Comparison of ENCODE assay signal across 8 cellular contexts in genomic region chr3:10344147-10344943, GRCh38.
DNase-seq lines count a peak whose midpoint lies in the region; ATAC-seq and TF ChIP-seq lines count a peak whose summit lies in the region.

No MANE protein-coding gene starts in this region.

- H3K4me1 ChIP-seq in HEK293 (ENCODE audit: control insufficient read depth, insufficient read depth, low read length): no peaks in the 10 kb centered on the region

- H3K36me3 ChIP-seq in HEK293 (ENCODE audit: control insufficient read depth in 2 of 2, insufficient read depth in 1 of 2, low read length in 2 of 2): no peaks in the 10 kb centered on the region

- DNase-seq in CD1c-positive myeloid dendritic cell (ENCODE audit: extremely low spot score) (peak; percentile 63), T follicular helper cell (ENCODE audit: low read depth) (peak; percentile 36), amniotic stem cell (lab: John Stamatoyannopoulos, UW) (peak; percentile 13), hepatic stellate cell (ENCODE audit: low spot score) (peak; percentile 72)
- peak; percentile 12 to 26 for DNase-seq in stimulated activated CD4-positive, alpha-beta T cell treated with anti-CD3 and anti-CD28 coated beads, Interleukin-15, amount 100 ng/mL, for 48 hours (ENCODE audit: low read depth in 2 of 2)

- no peaks in the 10 kb centered on the region for H3K9me3 ChIP-seq in HEK293 (ENCODE audit: control insufficient read depth, insufficient read depth, low read depth, low read length)

- POLR2A ChIA-PET in HEK293 (lab: Yijun Ruan, JAX): no interaction called here

- ATAC-seq in HG03469 (IDR thresholded peaks at IDR 0.05; ENCODE audit: unreplicated experiment) (no peak), GM18517 (IDR thresholded peaks at IDR 0.05; ENCODE audit: unreplicated experiment) (no peak)

- TF ChIP-seq CTCF in HEK293 (tag by site-specific recombination; IDR thresholded peaks at IDR 0.05): peak; percentile 84

- no peak overlapping the region for H3K4me3 ChIP-seq in HEK293 (ENCODE audit: low read depth, low read length)

- CTCF ChIA-PET in HEK293 (lab: Yijun Ruan, JAX): interaction anchor here (0.6 to 2.2 kb wide), 18 partner anchors 9 to 412 kb away, joined by 3 to 31 read pairs (median 4); no protein-coding TSS in a partner anchor

- H3K27ac ChIP-seq in HEK293 (ENCODE audit: extremely low read depth, low read depth, low read length): no peak overlapping the region

TF ChIP-seq in HEK293, 187 proteins besides CTCF, POLR2A, EP300 and RAD21:
- no peak for TF ChIP-seq ZNF510 (tag by site-specific recombination; IDR thresholded peaks at IDR 0.05; ENCODE audit: insufficient replicate concordance)
- TF ChIP-seq ZEB2 (tag by site-specific recombination; IDR thresholded peaks at IDR 0.05): no peak
- TF ChIP-seq, protein P1, sequence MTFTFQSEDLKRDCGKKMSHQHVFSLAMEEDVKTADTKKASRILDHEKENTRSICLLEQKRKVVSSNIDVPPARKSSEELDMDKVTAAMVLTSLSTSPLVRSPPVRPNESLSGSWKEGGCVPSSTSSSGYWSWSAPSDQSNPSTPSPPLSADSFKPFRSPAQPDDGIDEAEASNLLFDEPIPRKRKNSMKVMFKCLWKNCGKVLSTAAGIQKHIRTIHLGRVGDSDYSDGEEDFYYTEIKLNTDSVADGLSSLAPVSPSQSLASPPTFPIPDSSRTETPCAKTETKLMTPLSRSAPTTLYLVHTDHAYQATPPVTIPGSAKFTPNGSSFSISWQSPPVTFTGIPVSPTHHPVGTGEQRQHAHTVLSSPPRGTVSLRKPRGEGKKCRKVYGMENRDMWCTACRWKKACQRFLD (tag by site-specific recombination; IDR thresholded peaks at IDR 0.05): no peak
- TF ChIP-seq ZNF350 (tag by site-specific recombination; IDR thresholded peaks at IDR 0.05): no peak
- TF ChIP-seq ZNF660 (tag by site-specific recombination; IDR thresholded peaks at IDR 0.05): no peak
- TF ChIP-seq SCRT2 (tag by site-specific recombination; IDR thresholded peaks at IDR 0.05): no peak
- TF ChIP-seq ZNF302 (tag by site-specific recombination; IDR thresholded peaks at IDR 0.05; ENCODE audit: low read depth): no peak
- TF ChIP-seq ZNF654 (tag by site-specific recombination; IDR thresholded peaks at IDR 0.05; ENCODE audit: low read depth): peak; percentile 77
- TF ChIP-seq ZNF530 (tag by site-specific recombination; IDR thresholded peaks at IDR 0.05; ENCODE audit: low read depth): no peak
- no peak for TF ChIP-seq ZNF311 (tag by site-specific recombination; IDR thresholded peaks at IDR 0.05; ENCODE audit: borderline replicate concordance)
- no peak for TF ChIP-seq ZBTB17 (tag by site-specific recombination; IDR thresholded peaks at IDR 0.05)
- TF ChIP-seq ZNF48 (tag by site-specific recombination; IDR thresholded peaks at IDR 0.05): no peak
- no peak for TF ChIP-seq ZBTB20 (tag by site-specific recombination; IDR thresholded peaks at IDR 0.05)
- TF ChIP-seq ZBTB1 (tag by site-specific recombination; IDR thresholded peaks at IDR 0.05): no peak
- TF ChIP-seq, protein P2, sequence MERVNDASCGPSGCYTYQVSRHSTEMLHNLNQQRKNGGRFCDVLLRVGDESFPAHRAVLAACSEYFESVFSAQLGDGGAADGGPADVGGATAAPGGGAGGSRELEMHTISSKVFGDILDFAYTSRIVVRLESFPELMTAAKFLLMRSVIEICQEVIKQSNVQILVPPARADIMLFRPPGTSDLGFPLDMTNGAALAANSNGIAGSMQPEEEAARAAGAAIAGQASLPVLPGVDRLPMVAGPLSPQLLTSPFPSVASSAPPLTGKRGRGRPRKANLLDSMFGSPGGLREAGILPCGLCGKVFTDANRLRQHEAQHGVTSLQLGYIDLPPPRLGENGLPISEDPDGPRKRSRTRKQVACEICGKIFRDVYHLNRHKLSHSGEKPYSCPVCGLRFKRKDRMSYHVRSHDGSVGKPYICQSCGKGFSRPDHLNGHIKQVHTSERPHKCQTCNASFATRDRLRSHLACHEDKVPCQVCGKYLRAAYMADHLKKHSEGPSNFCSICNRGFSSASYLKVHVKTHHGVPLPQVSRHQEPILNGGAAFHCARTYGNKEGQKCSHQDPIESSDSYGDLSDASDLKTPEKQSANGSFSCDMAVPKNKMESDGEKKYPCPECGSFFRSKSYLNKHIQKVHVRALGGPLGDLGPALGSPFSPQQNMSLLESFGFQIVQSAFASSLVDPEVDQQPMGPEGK (tag by site-specific recombination; IDR thresholded peaks at IDR 0.05): peak; percentile 63
- no peak for TF ChIP-seq ZNF600 (tag by site-specific recombination; IDR thresholded peaks at IDR 0.05)
- no peak for TF ChIP-seq FEZF1 (tag by site-specific recombination; IDR thresholded peaks at IDR 0.05)
- peak; percentile 25; the same call in 1 of the 2 replicates for TF ChIP-seq ZNF501 (tag by site-specific recombination; IDR thresholded peaks at IDR 0.05)
- no peak for TF ChIP-seq ZNF10 (tag by site-specific recombination; IDR thresholded peaks at IDR 0.05)
- no peak for TF ChIP-seq ZNF394 (tag by site-specific recombination; IDR thresholded peaks at IDR 0.05; ENCODE audit: borderline replicate concordance)
- peak; percentile 45; the same call in 1 of the 2 replicates for TF ChIP-seq ZNF2 (tag by site-specific recombination; IDR thresholded peaks at IDR 0.05)
- TF ChIP-seq, protein P3, sequence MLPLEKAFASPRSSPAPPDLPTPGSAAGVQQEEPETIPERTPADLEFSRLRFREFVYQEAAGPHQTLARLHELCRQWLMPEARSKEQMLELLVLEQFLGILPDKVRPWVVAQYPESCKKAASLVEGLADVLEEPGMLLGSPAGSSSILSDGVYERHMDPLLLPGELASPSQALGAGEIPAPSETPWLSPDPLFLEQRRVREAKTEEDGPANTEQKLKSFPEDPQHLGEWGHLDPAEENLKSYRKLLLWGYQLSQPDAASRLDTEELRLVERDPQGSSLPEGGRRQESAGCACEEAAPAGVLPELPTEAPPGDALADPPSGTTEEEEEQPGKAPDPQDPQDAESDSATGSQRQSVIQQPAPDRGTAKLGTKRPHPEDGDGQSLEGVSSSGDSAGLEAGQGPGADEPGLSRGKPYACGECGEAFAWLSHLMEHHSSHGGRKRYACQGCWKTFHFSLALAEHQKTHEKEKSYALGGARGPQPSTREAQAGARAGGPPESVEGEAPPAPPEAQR (tag by site-specific recombination; IDR thresholded peaks at IDR 0.05): no peak
- peak; percentile 11; the same call in 1 of the 2 replicates for TF ChIP-seq GLIS1 (tag by site-specific recombination; IDR thresholded peaks at IDR 0.05)
- TF ChIP-seq SP3 (tag by site-specific recombination; IDR thresholded peaks at IDR 0.05): no peak
- no peak for TF ChIP-seq ZNF184 (tag by site-specific recombination; IDR thresholded peaks at IDR 0.05)
- TF ChIP-seq ZNF114 (tag by site-specific recombination; IDR thresholded peaks at IDR 0.05): no peak
- TF ChIP-seq ZNF121 (tag by site-specific recombination; IDR thresholded peaks at IDR 0.05): no peak

Comparison
In these comparisons a context has a peak if more than half of its experiments do, and no peak if none do; other contexts are left out.
1. DNase-seq: peak in every context shown above with its lines; median percentile 72 in hepatic stellate cell; 63 in CD1c-positive myeloid dendritic cell; 36 in T follicular helper cell; 19 in stimulated activated CD4-positive, alpha-beta T cell treated with anti-CD3 and anti-CD28 coated beads, Interleukin-15, amount 100 ng/mL, for 48 hours; 13 in amniotic stem cell.